8 cellular contexts compared by ENCODE assay signal in genomic region chr1:222464841-222465210, GRCh38.
DNase-seq lines count a peak whose midpoint lies in the region; ATAC-seq, FAIRE-seq and TF ChIP-seq lines count a peak whose summit lies in the region.

No MANE protein-coding gene starts in this region.

- H2AFZ ChIP-seq in astrocyte (ENCODE audit: low read depth, low read length), result peak overlapping the region; percentile 75

- H3K79me2 ChIP-seq in astrocyte (ENCODE audit: insufficient read depth, low read length), result no peaks in the 10 kb centered on the region

- H3K4me3 Mint-ChIP-seq in astrocyte (ENCODE audit: unreplicated experiment), result peak overlapping the region; percentile 84

- no peak for FAIRE-seq in astrocyte (lab: Jason Lieb, UNC)

- peak overlapping the region; percentile 72 for H3K27ac Mint-ChIP-seq in astrocyte (ENCODE audit: unreplicated experiment)

- peak; percentile 69 for DNase-seq in COLO829 (ENCODE audit: low spot score)
- DNase-seq in T-helper 2 cell, result peak in 4 of 5 experiments; percentile 47 to 63 (median 53)
- peak; percentile 37 for DNase-seq in astrocyte (ENCODE audit: low read depth)
- DNase-seq in iPS DF 6.9 (ENCODE audit: low read depth, low spot score), result no peak
- no peak for DNase-seq in cerebellar nuclear complex (lab: John Stamatoyannopoulos, UW)

- no peaks in the 10 kb centered on the region for H4K20me1 ChIP-seq in astrocyte (ENCODE audit: insufficient read depth, low read length)

- peak; percentile 37 for ATAC-seq in GM21576 (IDR thresholded peaks at IDR 0.05; ENCODE audit: unreplicated experiment)

- H3K9me3 Mint-ChIP-seq in astrocyte (ENCODE audit: unreplicated experiment), result no peaks in the 10 kb centered on the region

- WGBS in iPS DF 6.9 (ENCODE audit: insufficient coverage, insufficient read length), result no CpG with 5 or more reads among the region's 10 CpGs

- H3K27me3 ChIP-seq in astrocyte (ENCODE audit: insufficient read depth, low read length) (no peaks in the 10 kb centered on the region), iPS DF 6.9 (ENCODE audit: control insufficient read depth, insufficient read depth, low read length) (no peaks in the 10 kb centered on the region), skeletal muscle satellite cell (ENCODE audit: control insufficient read depth, insufficient read depth, low read length) (no peaks in the 10 kb centered on the region)

- H3K36me3 ChIP-seq in KOPT-K1 (ENCODE audit: insufficient read depth, low read length) (no peaks in the 10 kb centered on the region), astrocyte (ENCODE audit: insufficient read depth, low read length) (no peaks in the 10 kb centered on the region), iPS DF 6.9 (ENCODE audit: control insufficient read depth, insufficient read depth, low read length) (no peaks in the 10 kb centered on the region), skeletal muscle satellite cell (ENCODE audit: insufficient read depth, low read length) (no peaks in the 10 kb centered on the region)

- no peaks in the 10 kb centered on the region for H3K27me3 Mint-ChIP-seq in astrocyte (ENCODE audit: low read depth, unreplicated experiment)

- H3K4me1 Mint-ChIP-seq in astrocyte (ENCODE audit: low read depth, unreplicated experiment), result peaks cover 14% of the 10 kb centered on the region

- H3K4me2 ChIP-seq in astrocyte (ENCODE audit: low read length), result peak overlapping the region; percentile 85
- H3K4me2 ChIP-seq in skeletal muscle satellite cell (ENCODE audit: low read length), result peak overlapping the region; percentile 80

- no peak for TF ChIP-seq CTCF in astrocyte (IDR thresholded peaks at IDR 0.05; ENCODE audit: insufficient read depth, low read depth, low read length)

- H3K4me3 ChIP-seq in astrocyte (ENCODE audit: insufficient read depth, low read depth, low read length) (peak overlapping the region; percentile 53), iPS DF 6.9 (ENCODE audit: low read length) (peak overlapping the region; percentile 81; the same call in 1 of the 2 replicates), skeletal muscle satellite cell (ENCODE audit: low read length) (peak overlapping the region; percentile 66)

- H3K27ac ChIP-seq in KOPT-K1 (ENCODE audit: low read depth, low read length, poor library complexity, severe bottlenecking), result peak overlapping the region; percentile 76
- peak overlapping the region; percentile 90 for H3K27ac ChIP-seq in astrocyte (ENCODE audit: low read depth, low read length)
- H3K27ac ChIP-seq in iPS DF 6.9 (ENCODE audit: low read length), result no peak overlapping the region

- H3K9ac ChIP-seq in astrocyte (ENCODE audit: low read length) (peak overlapping the region; percentile 75), skeletal muscle satellite cell (ENCODE audit: low read depth, low read length) (peak overlapping the region; percentile 92)

- H3K4me1 ChIP-seq in astrocyte (ENCODE audit: insufficient read depth, low read length), result peaks cover 7% of the 10 kb centered on the region
- no peaks in the 10 kb centered on the region for H3K4me1 ChIP-seq in iPS DF 6.9 (ENCODE audit: control insufficient read depth, insufficient read depth, low read length)
- peaks cover 11% of the 10 kb centered on the region for H3K4me1 ChIP-seq in skeletal muscle satellite cell (ENCODE audit: control insufficient read depth, insufficient read depth, low read length)

- H3K9me3 ChIP-seq in KOPT-K1 (ENCODE audit: insufficient read depth, low read length, poor library complexity, severe bottlenecking) (no peaks in the 10 kb centered on the region), astrocyte (ENCODE audit: insufficient read depth, low read depth, low read length) (no peaks in the 10 kb centered on the region), iPS DF 6.9 (ENCODE audit: control insufficient read depth, insufficient read depth, low read length) (no peaks in the 10 kb centered on the region), skeletal muscle satellite cell (replicated peaks; ENCODE audit: low read length) (no peaks in the 10 kb centered on the region)

- H3K36me3 Mint-ChIP-seq in astrocyte (ENCODE audit: low read depth, unreplicated experiment), result peaks cover 6% of the 10 kb centered on the region

Comparison
In these comparisons a context has a peak if more than half of its experiments do, and no peak if none do; other contexts are left out.
1. DNase-seq: peak in COLO829 (single experiment), T-helper 2 cell (4 of 5) and astrocyte (single experiment); none in iPS DF 6.9 (single experiment) and cerebellar nuclear complex (0 of 2).
2. Peak in every context shown above with its lines, with median percentiles within 50 percentile points of each other: H3K4me3 ChIP-seq.